32 cellular contexts compared by ENCODE assay signal in the genomic region with DNA sequence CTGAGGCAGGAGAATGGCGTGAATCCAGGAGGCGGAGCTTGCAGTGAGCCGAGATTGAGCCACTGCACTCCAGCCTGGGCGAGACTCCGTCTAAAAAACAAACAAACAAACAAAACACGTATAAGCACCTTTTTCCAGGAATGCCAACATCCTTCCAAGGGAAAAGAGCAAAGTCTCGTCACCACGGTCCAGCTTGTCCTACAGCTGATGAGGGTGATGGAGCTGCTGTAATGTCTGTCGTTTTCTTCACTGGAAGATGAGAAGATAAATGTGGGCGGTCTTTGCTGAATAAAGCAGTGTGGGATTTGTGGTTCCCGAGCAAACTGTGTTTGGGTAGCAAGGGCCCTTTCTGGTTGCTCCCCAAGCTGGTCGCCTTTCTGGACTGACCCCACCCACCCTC.
"Had no signal": no experiment of that assay in that cellular context is flagged by ENCODE, and none has a peak within 500 bp of the region (broad histone marks: within the 10 kb centered on the region; RNA-seq: fewer than 3 reads in every experiment).

No MANE protein-coding gene starts in this region.

- ATAC-seq: activated CD8-positive, alpha-beta memory T cell treated with anti-CD3 and anti-CD28 coated beads, Interleukin-2, amount 10 ng/mL, durations not matched to agents 7 days and 5 days; activated CD8-positive, alpha-beta T cell treated with anti-CD3 and anti-CD28 coated beads, Interleukin-2, amount 10 ng/mL, durations not matched to agents 7 days and 5 days; gastrocnemius medialis; psoas muscle; WTC11 had no signal

- H3K9me3 Mint-ChIP-seq: activated naive CD4-positive, alpha-beta T cell treated with anti-CD3 and anti-CD28 coated beads, Interleukin-2, amount 50 U/mL, for 24 hours; activated naive CD8-positive, alpha-beta T cell treated with anti-CD3 and anti-CD28 coated beads, Interleukin-2, amount 50 U/mL, for 24 hours; activated T-helper 2 cell treated with anti-CD3 and anti-CD28 coated beads, Interferon-gamma antibody, Interleukin-2, Interleukin-4, amounts not matched to agents 10 μg/mL and 5 μg/mL and 100 μg/mL, durations not matched to agents 14 hours and 24 hours and 36 hours; central memory CD8-positive, alpha-beta T cell; nephron progenitor cell; T-helper 1 cell treated with Interleukin-12 subunit alpha and Interleukin-12 subunit beta and Interleukin-4 antibody, amounts not matched to agents 30 μg/mL and 1 μg/mL, for 36 hours had no signal

- H3K4me1 Mint-ChIP-seq: activated naive CD4-positive, alpha-beta T cell treated with anti-CD3 and anti-CD28 coated beads, Interleukin-2, amount 50 U/mL, for 24 hours; central memory CD8-positive, alpha-beta T cell; nephron progenitor cell; WTC11 had no signal

- H3K27ac Mint-ChIP-seq: activated CD4-positive, alpha-beta T cell treated with anti-CD3 and anti-CD28 coated beads for 36 hours; activated CD8-positive, alpha-beta memory T cell treated with anti-CD3 and anti-CD28 coated beads, Interleukin-2, amount 10 ng/mL, durations not matched to agents 7 days and 5 days; activated CD8-positive, alpha-beta T cell treated with anti-CD3 and anti-CD28 coated beads, Interleukin-2, amount 10 ng/mL, durations not matched to agents 7 days and 5 days; activated naive CD4-positive, alpha-beta T cell treated with anti-CD3 and anti-CD28 coated beads, Interleukin-2, amount 50 U/mL, for 24 hours; activated naive CD8-positive, alpha-beta T cell treated with anti-CD3 and anti-CD28 coated beads, Interleukin-2, amount 50 U/mL, for 24 hours; activated T-helper 2 cell treated with anti-CD3 and anti-CD28 coated beads, Interferon-gamma antibody, Interleukin-2, Interleukin-4, amounts not matched to agents 10 μg/mL and 5 μg/mL and 100 μg/mL, durations not matched to agents 14 hours and 24 hours and 36 hours; naive B cell; T-helper 1 cell treated with Interleukin-12 subunit alpha and Interleukin-12 subunit beta and Interleukin-4 antibody, amounts not matched to agents 30 μg/mL and 1 μg/mL, for 36 hours; WTC11 had no signal

- H3K79me2 ChIP-seq: hepatocyte had no signal

- H3K4me3 ChIP-seq: esophagus squamous epithelium, gastrocnemius medialis, hepatocyte, pancreas, psoas muscle, smooth muscle cell, testis, uterus had no signal

- H2AFZ ChIP-seq: hepatocyte had no signal

- H3K4me1 ChIP-seq: gastrocnemius medialis, pancreas, psoas muscle, testis, uterus had no signal

- H3K27me3 ChIP-seq: esophagus squamous epithelium, gastrocnemius medialis, hepatocyte, pancreas, testis, uterus had no signal

- H3K27ac ChIP-seq: gastrocnemius medialis, hepatocyte, neutrophil, pancreas, psoas muscle, testis, uterus had no signal

- H3K4me2 ChIP-seq: hepatocyte, smooth muscle cell had no signal

- DNase-seq: activated CD8-positive, alpha-beta memory T cell treated with anti-CD3 and anti-CD28 coated beads, Interleukin-2, amount 10 ng/mL, durations not matched to agents 7 days and 5 days; activated CD8-positive, alpha-beta T cell treated with anti-CD3 and anti-CD28 coated beads, Interleukin-2, amount 10 ng/mL, durations not matched to agents 7 days and 5 days; activated naive CD8-positive, alpha-beta T cell treated with anti-CD3 and anti-CD28 coated beads, Interleukin-2, amount 50 U/mL, for 24 hours; activated T-cell treated with anti-CD3 and anti-CD28 coated beads, Interleukin-2, amount 50 U/mL, for 48 hours; dermis blood vessel endothelial cell; effector CD4-positive, alpha-beta T cell; esophagus squamous epithelium; gastrocnemius medialis; islet precursor cell; left cardiac atrium; left ventricle myocardium superior; naive B cell; nephron progenitor cell; pancreas; psoas muscle; stimulated activated CD4-positive, alpha-beta T cell treated with anti-CD3 and anti-CD28 coated beads, Interleukin-15, amount 100 ng/mL, for 24 hours; stimulated activated CD4-positive, alpha-beta T cell treated with anti-CD3 and anti-CD28 coated beads, Interleukin-2, amount 100 ng/mL, for 24 hours; stimulated activated naive CD4-positive, alpha-beta T cell treated with Interleukin-2 at 50 U/mL for 16 hours; testis; uterus had no signal

- H3K27me3 Mint-ChIP-seq: activated CD8-positive, alpha-beta memory T cell treated with anti-CD3 and anti-CD28 coated beads, Interleukin-2, amount 10 ng/mL, durations not matched to agents 7 days and 5 days; activated naive CD4-positive, alpha-beta T cell treated with anti-CD3 and anti-CD28 coated beads, Interleukin-2, amount 50 U/mL, for 24 hours had no signal

- FAIRE-seq: bronchial epithelial cell, colon, pancreas had no signal

- H3K4me3 Mint-ChIP-seq: activated CD4-positive, alpha-beta T cell treated with anti-CD3 and anti-CD28 coated beads for 36 hours; activated CD8-positive, alpha-beta memory T cell treated with anti-CD3 and anti-CD28 coated beads, Interleukin-2, amount 10 ng/mL, durations not matched to agents 7 days and 5 days; activated CD8-positive, alpha-beta T cell treated with anti-CD3 and anti-CD28 coated beads, Interleukin-2, amount 10 ng/mL, durations not matched to agents 7 days and 5 days; activated naive CD4-positive, alpha-beta T cell treated with anti-CD3 and anti-CD28 coated beads, Interleukin-2, amount 50 U/mL, for 24 hours; activated naive CD8-positive, alpha-beta T cell treated with anti-CD3 and anti-CD28 coated beads, Interleukin-2, amount 50 U/mL, for 24 hours; central memory CD8-positive, alpha-beta T cell; naive B cell; nephron progenitor cell; T-helper 1 cell treated with Interleukin-12 subunit alpha and Interleukin-12 subunit beta and Interleukin-4 antibody, amounts not matched to agents 30 μg/mL and 1 μg/mL, for 36 hours; WTC11 had no signal

- H3K9me3 ChIP-seq: esophagus squamous epithelium, gastrocnemius medialis, neutrophil, pancreas, psoas muscle, testis, uterus had no signal

- H3K36me3 Mint-ChIP-seq: activated CD8-positive, alpha-beta memory T cell treated with anti-CD3 and anti-CD28 coated beads, Interleukin-2, amount 10 ng/mL, durations not matched to agents 7 days and 5 days; activated naive CD4-positive, alpha-beta T cell treated with anti-CD3 and anti-CD28 coated beads, Interleukin-2, amount 50 U/mL, for 24 hours; type B pancreatic cell; WTC11 had no signal

- H3K36me3 ChIP-seq: esophagus squamous epithelium, gastrocnemius medialis, neutrophil, pancreas, uterus had no signal
